ENCODE assay signal across 1 cellular context in genomic region chr11:830295-831131, GRCh38.
TF ChIP-seq lines count a peak whose summit lies in the region.

No MANE protein-coding gene starts in this region.

TF ChIP-seq in HepG2, 621 proteins besides CTCF, POLR2A, EP300 and RAD21 (continued from another document and continues in another):
- TF ChIP-seq, protein P1, sequence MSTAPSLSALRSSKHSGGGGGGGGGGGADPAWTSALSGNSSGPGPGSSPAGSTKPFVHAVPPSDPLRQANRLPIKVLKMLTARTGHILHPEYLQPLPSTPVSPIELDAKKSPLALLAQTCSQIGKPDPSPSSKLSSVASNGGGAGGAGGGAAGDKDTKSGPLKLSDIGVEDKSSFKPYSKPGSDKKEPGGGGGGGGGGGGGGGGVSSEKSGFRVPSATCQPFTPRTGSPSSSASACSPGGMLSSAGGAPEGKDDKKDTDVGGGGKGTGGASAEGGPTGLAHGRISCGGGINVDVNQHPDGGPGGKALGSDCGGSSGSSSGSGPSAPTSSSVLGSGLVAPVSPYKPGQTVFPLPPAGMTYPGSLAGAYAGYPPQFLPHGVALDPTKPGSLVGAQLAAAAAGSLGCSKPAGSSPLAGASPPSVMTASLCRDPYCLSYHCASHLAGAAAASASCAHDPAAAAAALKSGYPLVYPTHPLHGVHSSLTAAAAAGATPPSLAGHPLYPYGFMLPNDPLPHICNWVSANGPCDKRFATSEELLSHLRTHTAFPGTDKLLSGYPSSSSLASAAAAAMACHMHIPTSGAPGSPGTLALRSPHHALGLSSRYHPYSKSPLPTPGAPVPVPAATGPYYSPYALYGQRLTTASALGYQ (CRISPR knock-in tag; IDR thresholded peaks at IDR 0.05) = no peak
- TF ChIP-seq KLF15 (CRISPR knock-in tag; IDR thresholded peaks at IDR 0.05; ENCODE audit: borderline replicate concordance) (no peak; the same call in 1 of the 2 replicates), ZNF766 (CRISPR knock-in tag; IDR thresholded peaks at IDR 0.05; ENCODE audit: borderline replicate concordance) (no peak), SYNCRIP (IDR thresholded peaks at IDR 0.05; ENCODE audit: insufficient read depth, low read depth, low read length) (no peak), ARNTL (CRISPR knock-in tag; IDR thresholded peaks at IDR 0.05) (no peak), ZNF746 (CRISPR knock-in tag; IDR thresholded peaks at IDR 0.05) (no peak; the same call in 1 of the 2 replicates), ZNF841 (CRISPR knock-in tag; IDR thresholded peaks at IDR 0.05; ENCODE audit: borderline replicate concordance) (no peak), MEF2D (CRISPR knock-in tag; IDR thresholded peaks at IDR 0.05) (0 out of 2 replicates have a peak, but pooled peaks have one; percentile 28), TARDBP (CRISPR knock-in tag; IDR thresholded peaks at IDR 0.05) (no peak), ZNF513 (CRISPR knock-in tag; conservative IDR thresholded peaks at IDR 0.05) (no peak), ZNF609 (CRISPR knock-in tag; IDR thresholded peaks at IDR 0.05; ENCODE audit: borderline replicate concordance) (no peak), ZNF670 (CRISPR knock-in tag; IDR thresholded peaks at IDR 0.05; ENCODE audit: borderline replicate concordance) (peak; percentile 38; the same call in 1 of the 2 replicates), NFYC (CRISPR knock-in tag; IDR thresholded peaks at IDR 0.05) (no peak; the same call in 1 of the 2 replicates), ZFP90 (CRISPR knock-in tag; IDR thresholded peaks at IDR 0.05; ENCODE audit: borderline replicate concordance) (no peak), ZNF703 (CRISPR knock-in tag; IDR thresholded peaks at IDR 0.05; ENCODE audit: borderline replicate concordance) (no peak), JDP2 (CRISPR knock-in tag; IDR thresholded peaks at IDR 0.05; ENCODE audit: borderline replicate concordance) (no peak), SMARCC2 (IDR thresholded peaks at IDR 0.05) (no peak), ZBTB37 (CRISPR knock-in tag; IDR thresholded peaks at IDR 0.05) (no peak), MBNL3 (CRISPR knock-in tag; conservative IDR thresholded peaks at IDR 0.05) (no peak), TBX3 (IDR thresholded peaks at IDR 0.05; ENCODE audit: borderline replicate concordance) (no peak), TCF7 (IDR thresholded peaks at IDR 0.05; ENCODE audit: low read depth) (no peak), ZC3H4 (CRISPR knock-in tag; IDR thresholded peaks at IDR 0.05; ENCODE audit: borderline replicate concordance) (no peak), SRSF4 (IDR thresholded peaks at IDR 0.05; ENCODE audit: low read depth, low read length, poor library complexity, severe bottlenecking) (no peak), TGIF2 (CRISPR knock-in tag; IDR thresholded peaks at IDR 0.05) (0 out of 2 replicates have a peak, but pooled peaks have one; percentile 38), RFX1 (IDR thresholded peaks at IDR 0.05) (no peak), ZNF816 (CRISPR knock-in tag; IDR thresholded peaks at IDR 0.05; ENCODE audit: borderline replicate concordance) (no peak), MTA1 (CRISPR knock-in tag; IDR thresholded peaks at IDR 0.05; ENCODE audit: borderline replicate concordance) (no peak), FOXJ3 (CRISPR knock-in tag; IDR thresholded peaks at IDR 0.05; ENCODE audit: borderline replicate concordance) (no peak), AHDC1 (CRISPR knock-in tag; IDR thresholded peaks at IDR 0.05; ENCODE audit: borderline replicate concordance) (0 out of 2 replicates have a peak, but pooled peaks have one; percentile 16), ZNF576 (CRISPR knock-in tag; IDR thresholded peaks at IDR 0.05) (no peak), ZNF839 (CRISPR knock-in tag; IDR thresholded peaks at IDR 0.05; ENCODE audit: borderline replicate concordance) (no peak), SAFB2 (CRISPR knock-in tag; IDR thresholded peaks at IDR 0.05; ENCODE audit: borderline replicate concordance, low read depth) (no peak; the same call in 1 of the 2 replicates), BCL6 (CRISPR knock-in tag; IDR thresholded peaks at IDR 0.05) (no peak), HOXA9 (CRISPR knock-in tag; IDR thresholded peaks at IDR 0.05; ENCODE audit: borderline replicate concordance) (no peak), ZNF33B (CRISPR knock-in tag; IDR thresholded peaks at IDR 0.05) (no peak), TOPORS (CRISPR knock-in tag; IDR thresholded peaks at IDR 0.05) (no peak), MEIS2 (CRISPR knock-in tag; IDR thresholded peaks at IDR 0.05) (no peak), FOXA3 (CRISPR knock-in tag; IDR thresholded peaks at IDR 0.05) (no peak), ZNF598 (CRISPR knock-in tag; IDR thresholded peaks at IDR 0.05; ENCODE audit: borderline replicate concordance) (no peak), IKZF4 (CRISPR knock-in tag; IDR thresholded peaks at IDR 0.05; ENCODE audit: borderline replicate concordance, low read depth, not compliant biosample characterization) (no peak), YEATS2 (CRISPR knock-in tag; IDR thresholded peaks at IDR 0.05; ENCODE audit: borderline replicate concordance) (no peak), RAD51 (IDR thresholded peaks at IDR 0.05; ENCODE audit: borderline replicate concordance) (no peak), FOXP1 (IDR thresholded peaks at IDR 0.05) (no peak), FOXP1 (CRISPR knock-in tag; IDR thresholded peaks at IDR 0.05) (no peak), ZNF335 (CRISPR knock-in tag; IDR thresholded peaks at IDR 0.05) (no peak), ZNF20 (CRISPR knock-in tag; IDR thresholded peaks at IDR 0.05) (no peak)
- TF ChIP-seq, protein P2, sequence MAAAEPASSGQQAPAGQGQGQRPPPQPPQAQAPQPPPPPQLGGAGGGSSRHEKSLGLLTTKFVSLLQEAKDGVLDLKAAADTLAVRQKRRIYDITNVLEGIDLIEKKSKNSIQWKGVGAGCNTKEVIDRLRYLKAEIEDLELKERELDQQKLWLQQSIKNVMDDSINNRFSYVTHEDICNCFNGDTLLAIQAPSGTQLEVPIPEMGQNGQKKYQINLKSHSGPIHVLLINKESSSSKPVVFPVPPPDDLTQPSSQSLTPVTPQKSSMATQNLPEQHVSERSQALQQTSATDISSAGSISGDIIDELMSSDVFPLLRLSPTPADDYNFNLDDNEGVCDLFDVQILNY (CRISPR knock-in tag; conservative IDR thresholded peaks at IDR 0.05) = no peak
- TF ChIP-seq, protein P3, sequence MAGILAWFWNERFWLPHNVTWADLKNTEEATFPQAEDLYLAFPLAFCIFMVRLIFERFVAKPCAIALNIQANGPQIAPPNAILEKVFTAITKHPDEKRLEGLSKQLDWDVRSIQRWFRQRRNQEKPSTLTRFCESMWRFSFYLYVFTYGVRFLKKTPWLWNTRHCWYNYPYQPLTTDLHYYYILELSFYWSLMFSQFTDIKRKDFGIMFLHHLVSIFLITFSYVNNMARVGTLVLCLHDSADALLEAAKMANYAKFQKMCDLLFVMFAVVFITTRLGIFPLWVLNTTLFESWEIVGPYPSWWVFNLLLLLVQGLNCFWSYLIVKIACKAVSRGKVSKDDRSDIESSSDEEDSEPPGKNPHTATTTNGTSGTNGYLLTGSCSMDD (CRISPR knock-in tag; IDR thresholded peaks at IDR 0.05) = no peak
- TF ChIP-seq, protein P4, sequence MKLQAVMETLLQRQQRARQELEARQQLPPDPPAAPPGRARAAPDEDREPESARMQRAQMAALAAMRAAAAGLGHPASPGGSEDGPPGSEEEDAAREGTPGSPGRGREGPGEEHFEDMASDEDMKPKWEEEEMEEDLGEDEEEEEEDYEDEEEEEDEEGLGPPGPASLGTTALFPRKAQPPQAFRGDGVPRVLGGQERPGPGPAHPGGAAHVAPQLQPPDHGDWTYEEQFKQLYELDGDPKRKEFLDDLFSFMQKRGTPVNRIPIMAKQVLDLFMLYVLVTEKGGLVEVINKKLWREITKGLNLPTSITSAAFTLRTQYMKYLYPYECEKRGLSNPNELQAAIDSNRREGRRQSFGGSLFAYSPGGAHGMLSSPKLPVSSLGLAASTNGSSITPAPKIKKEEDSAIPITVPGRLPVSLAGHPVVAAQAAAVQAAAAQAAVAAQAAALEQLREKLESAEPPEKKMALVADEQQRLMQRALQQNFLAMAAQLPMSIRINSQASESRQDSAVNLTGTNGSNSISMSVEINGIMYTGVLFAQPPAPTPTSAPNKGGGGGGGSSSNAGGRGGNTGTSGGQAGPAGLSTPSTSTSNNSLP (IDR thresholded peaks at IDR 0.05; ENCODE audit: low read depth, low read length) = no peak
